Comparison of ENCODE assay signal across 1 cellular context in genomic region chr6:36809933-36810844, GRCh38.
TF ChIP-seq lines count a peak whose summit lies in the region.

No MANE protein-coding gene starts in this region.

TF ChIP-seq in HepG2, 621 proteins besides CTCF, POLR2A, EP300 and RAD21 (continued from another document):
- TF ChIP-seq, protein P1, sequence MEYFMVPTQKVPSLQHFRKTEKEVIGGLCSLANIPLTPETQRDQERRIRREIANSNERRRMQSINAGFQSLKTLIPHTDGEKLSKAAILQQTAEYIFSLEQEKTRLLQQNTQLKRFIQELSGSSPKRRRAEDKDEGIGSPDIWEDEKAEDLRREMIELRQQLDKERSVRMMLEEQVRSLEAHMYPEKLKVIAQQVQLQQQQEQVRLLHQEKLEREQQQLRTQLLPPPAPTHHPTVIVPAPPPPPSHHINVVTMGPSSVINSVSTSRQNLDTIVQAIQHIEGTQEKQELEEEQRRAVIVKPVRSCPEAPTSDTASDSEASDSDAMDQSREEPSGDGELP (IDR thresholded peaks at IDR 0.05; ENCODE audit: borderline replicate concordance, low read depth), result no peak; the same call in 1 of the 2 replicates
- TF ChIP-seq ZNF644 (CRISPR knock-in tag; IDR thresholded peaks at IDR 0.05; ENCODE audit: low read depth) (0 out of 2 replicates have a peak, but pooled peaks have one; percentile 21), ERF (CRISPR knock-in tag; IDR thresholded peaks at IDR 0.05) (peak; percentile 65; the same call in 1 of the 2 replicates), ZNF317 (CRISPR knock-in tag; IDR thresholded peaks at IDR 0.05) (0 out of 2 replicates have a peak, but pooled peaks have one; percentile 35), FOSL2 (CRISPR knock-in tag; IDR thresholded peaks at IDR 0.05) (peak; percentile 33; the same call in 1 of the 2 replicates), ZNF543 (CRISPR knock-in tag; IDR thresholded peaks at IDR 0.05) (0 out of 2 replicates have a peak, but pooled peaks have one; percentile 48), FOXA1 (IDR thresholded peaks at IDR 0.05) (no peak), FOXA1 (CRISPR knock-in tag; IDR thresholded peaks at IDR 0.05) (no peak), HINFP (CRISPR knock-in tag; IDR thresholded peaks at IDR 0.05; ENCODE audit: low read depth) (0 out of 2 replicates have a peak, but pooled peaks have one; percentile 30), HDAC1 (CRISPR knock-in tag; IDR thresholded peaks at IDR 0.05) (peak; percentile 27; the same call in 1 of the 2 replicates), ZNF567 (CRISPR knock-in tag; IDR thresholded peaks at IDR 0.05; ENCODE audit: borderline replicate concordance) (peak; percentile 76; the same call in 1 of the 2 replicates)
- TF ChIP-seq, protein P2, sequence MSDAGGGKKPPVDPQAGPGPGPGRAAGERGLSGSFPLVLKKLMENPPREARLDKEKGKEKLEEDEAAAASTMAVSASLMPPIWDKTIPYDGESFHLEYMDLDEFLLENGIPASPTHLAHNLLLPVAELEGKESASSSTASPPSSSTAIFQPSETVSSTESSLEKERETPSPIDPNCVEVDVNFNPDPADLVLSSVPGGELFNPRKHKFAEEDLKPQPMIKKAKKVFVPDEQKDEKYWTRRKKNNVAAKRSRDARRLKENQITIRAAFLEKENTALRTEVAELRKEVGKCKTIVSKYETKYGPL (CRISPR knock-in tag; IDR thresholded peaks at IDR 0.05), result no peak
- TF ChIP-seq, protein P3, sequence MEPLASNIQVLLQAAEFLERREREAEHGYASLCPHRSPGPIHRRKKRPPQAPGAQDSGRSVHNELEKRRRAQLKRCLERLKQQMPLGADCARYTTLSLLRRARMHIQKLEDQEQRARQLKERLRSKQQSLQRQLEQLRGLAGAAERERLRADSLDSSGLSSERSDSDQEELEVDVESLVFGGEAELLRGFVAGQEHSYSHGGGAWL (CRISPR knock-in tag; IDR thresholded peaks at IDR 0.05), result 0 out of 2 replicates have a peak, but pooled peaks have one; percentile 30
- TF ChIP-seq, protein P4, sequence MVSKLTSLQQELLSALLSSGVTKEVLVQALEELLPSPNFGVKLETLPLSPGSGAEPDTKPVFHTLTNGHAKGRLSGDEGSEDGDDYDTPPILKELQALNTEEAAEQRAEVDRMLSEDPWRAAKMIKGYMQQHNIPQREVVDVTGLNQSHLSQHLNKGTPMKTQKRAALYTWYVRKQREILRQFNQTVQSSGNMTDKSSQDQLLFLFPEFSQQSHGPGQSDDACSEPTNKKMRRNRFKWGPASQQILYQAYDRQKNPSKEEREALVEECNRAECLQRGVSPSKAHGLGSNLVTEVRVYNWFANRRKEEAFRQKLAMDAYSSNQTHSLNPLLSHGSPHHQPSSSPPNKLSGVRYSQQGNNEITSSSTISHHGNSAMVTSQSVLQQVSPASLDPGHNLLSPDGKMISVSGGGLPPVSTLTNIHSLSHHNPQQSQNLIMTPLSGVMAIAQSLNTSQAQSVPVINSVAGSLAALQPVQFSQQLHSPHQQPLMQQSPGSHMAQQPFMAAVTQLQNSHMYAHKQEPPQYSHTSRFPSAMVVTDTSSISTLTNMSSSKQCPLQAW (CRISPR knock-in tag; IDR thresholded peaks at IDR 0.05), result peak; percentile 35; the same call in 1 of the 2 replicates
